26 cellular contexts compared by ENCODE assay signal in genomic region chr18:66752733-66753132, GRCh38.
"Had no signal": no experiment of that assay in that cellular context is flagged by ENCODE, and none has a peak within 500 bp of the region (broad histone marks: within the 10 kb centered on the region; RNA-seq: fewer than 3 reads in every experiment).

No MANE protein-coding gene starts in this region.

- H3K9me3 Mint-ChIP-seq: activated naive CD8-positive, alpha-beta T cell treated with anti-CD3 and anti-CD28 coated beads, Interleukin-2, amount 10 ng/mL, durations not matched to agents 7 days and 5 days; brain; central memory CD8-positive, alpha-beta T cell; memory B cell; stimulated activated memory B cell treated with anti-CD40 and anti-IgM and Interleukin-4, amounts not matched to agents 10 μg/mL and 1 μg/mL and 100 μg/mL, for 72 hours; T-helper 2 cell treated with Interferon-gamma antibody and Interleukin-4, amounts not matched to agents 5 μg/mL and 100 μg/mL, for 36 hours; WTC11 had no signal

- H3K27me3 ChIP-seq: colonic mucosa, gastrocnemius medialis, neutrophil, sigmoid colon, spleen, testis, upper lobe of left lung had no signal

- H3K79me2 ChIP-seq: parathyroid adenoma had no signal

- H3K4me3 Mint-ChIP-seq: activated CD4-positive, alpha-beta T cell treated with anti-CD3 and anti-CD28 coated beads for 36 hours; activated naive CD8-positive, alpha-beta T cell treated with anti-CD3 and anti-CD28 coated beads, Interleukin-2, amount 10 ng/mL, durations not matched to agents 7 days and 5 days; activated T-helper 17 cell treated with anti-CD3 and anti-CD28 coated beads, Interleukin-2, amount 50 U/mL, for 72 hours; brain; central memory CD8-positive, alpha-beta T cell; memory B cell; natural killer cell; stimulated activated memory B cell treated with anti-CD40 and anti-IgM and Interleukin-4, amounts not matched to agents 10 μg/mL and 1 μg/mL and 100 μg/mL, for 72 hours; T-helper 2 cell treated with Interferon-gamma antibody and Interleukin-4, amounts not matched to agents 5 μg/mL and 100 μg/mL, for 36 hours; WTC11 had no signal

- ATAC-seq: activated CD4-positive, alpha-beta T cell treated with anti-CD3 and anti-CD28 coated beads for 36 hours; activated T-helper 17 cell treated with anti-CD3 and anti-CD28 coated beads, Interleukin-2, amount 50 U/mL, for 72 hours; esophagus mucosa; gastrocnemius medialis; natural killer cell; stimulated activated memory B cell treated with anti-CD40 and anti-IgM and Interleukin-4, amounts not matched to agents 10 μg/mL and 1 μg/mL and 100 μg/mL, for 72 hours; WTC11 had no signal

- H3K4me1 ChIP-seq: colonic mucosa, gastrocnemius medialis, left ventricle myocardium inferior, parathyroid adenoma, sigmoid colon, spleen, testis, upper lobe of left lung had no signal

- H3K27ac ChIP-seq: colonic mucosa, gastrocnemius medialis, left ventricle myocardium inferior, neutrophil, parathyroid adenoma, sigmoid colon, spleen, testis, upper lobe of left lung had no signal

- H3K27ac Mint-ChIP-seq: activated CD4-positive, alpha-beta T cell treated with anti-CD3 and anti-CD28 coated beads for 36 hours; activated naive CD8-positive, alpha-beta T cell treated with anti-CD3 and anti-CD28 coated beads, Interleukin-2, amount 10 ng/mL, durations not matched to agents 7 days and 5 days; activated T-helper 17 cell treated with anti-CD3 and anti-CD28 coated beads, Interleukin-2, amount 50 U/mL, for 72 hours; brain; memory B cell; natural killer cell; stimulated activated memory B cell treated with anti-CD40 and anti-IgM and Interleukin-4, amounts not matched to agents 10 μg/mL and 1 μg/mL and 100 μg/mL, for 72 hours; T-helper 2 cell treated with Interferon-gamma antibody and Interleukin-4, amounts not matched to agents 5 μg/mL and 100 μg/mL, for 36 hours; WTC11 had no signal

- H3K4me1 Mint-ChIP-seq: activated CD4-positive, alpha-beta T cell treated with anti-CD3 and anti-CD28 coated beads for 36 hours; activated naive CD8-positive, alpha-beta T cell treated with anti-CD3 and anti-CD28 coated beads, Interleukin-2, amount 10 ng/mL, durations not matched to agents 7 days and 5 days; activated T-helper 17 cell treated with anti-CD3 and anti-CD28 coated beads, Interleukin-2, amount 50 U/mL, for 72 hours; central memory CD8-positive, alpha-beta T cell; memory B cell; natural killer cell; stimulated activated memory B cell treated with anti-CD40 and anti-IgM and Interleukin-4, amounts not matched to agents 10 μg/mL and 1 μg/mL and 100 μg/mL, for 72 hours had no signal

- H3K36me3 ChIP-seq: colonic mucosa, gastrocnemius medialis, left ventricle myocardium inferior, neutrophil, sigmoid colon, spleen, upper lobe of left lung had no signal

- H2AFZ ChIP-seq: parathyroid adenoma had no signal

- H3K36me3 Mint-ChIP-seq: activated naive CD8-positive, alpha-beta T cell treated with anti-CD3 and anti-CD28 coated beads, Interleukin-2, amount 10 ng/mL, durations not matched to agents 7 days and 5 days; brain; memory B cell; natural killer cell; stimulated activated memory B cell treated with anti-CD40 and anti-IgM and Interleukin-4, amounts not matched to agents 10 μg/mL and 1 μg/mL and 100 μg/mL, for 72 hours; WTC11 had no signal

- DNase-seq: activated CD4-positive, alpha-beta T cell treated with anti-CD3 and anti-CD28 coated beads for 36 hours; activated CD4-positive, alpha-beta T cell treated with anti-CD3 and anti-CD28 coated beads, Interleukin-2, amount 50 U/mL, for 48 hours; activated naive CD4-positive, alpha-beta T cell; activated naive CD8-positive, alpha-beta T cell treated with anti-CD3 and anti-CD28 coated beads, Interleukin-2, amount 10 ng/mL, durations not matched to agents 7 days and 5 days; activated T-cell treated with anti-CD3 and anti-CD28 coated beads for 4 hours; amygdala; colonic mucosa; gastrocnemius medialis; head of caudate nucleus; left ventricle myocardium inferior; natural killer cell; sigmoid colon; spleen; stimulated activated CD4-positive, alpha-beta T cell treated with anti-CD3 and anti-CD28 coated beads, Interleukin-4, amount 100 ng/mL, for 4 hours; testis; upper lobe of left lung had no signal

- H3K9me3 ChIP-seq: colonic mucosa, gastrocnemius medialis, left ventricle myocardium inferior, neutrophil, sigmoid colon, spleen, testis, upper lobe of left lung had no signal

- H3K27me3 Mint-ChIP-seq: activated CD4-positive, alpha-beta T cell treated with anti-CD3 and anti-CD28 coated beads for 36 hours; activated naive CD8-positive, alpha-beta T cell treated with anti-CD3 and anti-CD28 coated beads, Interleukin-2, amount 10 ng/mL, durations not matched to agents 7 days and 5 days; activated T-helper 17 cell treated with anti-CD3 and anti-CD28 coated beads, Interleukin-2, amount 50 U/mL, for 72 hours; brain; central memory CD8-positive, alpha-beta T cell; memory B cell; stimulated activated memory B cell treated with anti-CD40 and anti-IgM and Interleukin-4, amounts not matched to agents 10 μg/mL and 1 μg/mL and 100 μg/mL, for 72 hours had no signal

- H3K4me3 ChIP-seq: colonic mucosa, gastrocnemius medialis, left ventricle myocardium inferior, sigmoid colon, spleen, testis, upper lobe of left lung had no signal
